17 cellular contexts compared by ENCODE assay signal in the genomic region with DNA sequence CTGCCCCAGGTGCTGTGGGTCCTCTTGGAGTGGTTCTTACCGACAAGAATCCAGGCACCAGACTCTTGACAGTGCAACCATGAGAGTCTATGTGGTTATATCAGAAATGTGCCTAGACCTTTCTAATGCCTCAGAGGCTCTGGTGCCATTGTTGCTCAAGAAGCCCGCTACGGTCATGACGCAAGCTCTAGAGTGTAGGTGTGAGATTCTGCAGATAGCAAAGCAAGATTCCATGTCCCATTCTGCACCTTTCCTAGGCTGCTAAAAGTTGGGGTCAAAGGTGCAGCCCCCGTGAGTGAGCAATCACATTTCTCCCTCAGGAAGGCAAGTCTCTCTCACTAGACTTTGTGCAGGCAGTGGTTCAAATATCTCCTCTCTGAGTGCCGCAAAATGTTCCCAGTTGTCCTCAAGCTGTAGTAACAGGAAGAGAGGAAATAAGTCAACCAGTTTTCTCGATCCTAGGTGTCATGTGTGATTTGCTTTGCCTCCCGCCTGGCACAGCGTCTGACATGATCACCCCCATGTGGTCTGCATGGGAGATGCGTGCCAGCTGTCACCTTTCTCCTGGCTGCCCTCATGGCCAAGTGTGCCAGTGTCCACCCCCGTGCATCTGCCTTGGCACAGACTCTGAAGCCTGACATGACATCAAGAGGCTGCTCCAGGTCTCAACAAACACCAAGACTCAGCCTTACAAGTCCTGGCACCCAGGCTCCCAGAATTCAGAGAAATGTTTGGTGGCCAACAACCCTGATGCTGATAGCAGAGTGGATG.
A peak's percentile ranks its signal among the peaks of the same experiment; 100 is the strongest.
DNase-seq lines count a peak whose midpoint lies in the region; ATAC-seq and TF ChIP-seq lines count a peak whose summit lies in the region.
"Had no signal": no experiment of that assay in that cellular context is flagged by ENCODE, and none has a peak within 500 bp of the region (broad histone marks: within the 10 kb centered on the region; RNA-seq: fewer than 3 reads in every experiment).

No MANE protein-coding gene starts in this region.

- no peak overlapping the region for H3K4me3 Mint-ChIP-seq in endodermal cell
- H3K4me3 Mint-ChIP-seq: CD4-positive, CD25-positive, alpha-beta regulatory T cell had no signal

- H3K36me3 ChIP-seq in DND-41 (ENCODE audit: insufficient read depth, low read length) (no peaks in the 10 kb centered on the region), endodermal cell (ENCODE audit: control insufficient read depth, insufficient read depth, low read length) (no peaks in the 10 kb centered on the region)
- H3K36me3 ChIP-seq: lower lobe of right lung, thyroid gland had no signal

- peak; percentile 64; the same call in 2 of the 3 replicates for ATAC-seq in DND-41 (ENCODE audit: insufficient read depth, low read depth)
- ATAC-seq in GM18873 (IDR thresholded peaks at IDR 0.05; ENCODE audit: low FRiP score, unreplicated experiment), result no peak
- ATAC-seq in GM18907 (IDR thresholded peaks at IDR 0.05; ENCODE audit: unreplicated experiment), result no peak
- ATAC-seq: lower lobe of right lung had no signal

- peak; percentile 60 for DNase-seq in DMS 273 (lab: John Stamatoyannopoulos, UW; ENCODE audit: unreplicated experiment)
- no peak for DNase-seq in DMS 273 treated with DMSO at 0.1 percent for 48 hours (lab: John Stamatoyannopoulos, UW)
- peak; percentile 12 for DNase-seq in DND-41
- DNase-seq in LHCN-M2 (ENCODE audit: low read depth), result peak; percentile 9
- peak; percentile 51 for DNase-seq in endodermal cell
- no peak for DNase-seq in DMS79 (lab: John Stamatoyannopoulos, UW)
- DNase-seq: effector CD4-positive, alpha-beta T cell; GF-D8; lower lobe of right lung; NCI-H2029; stimulated activated CD4-positive, alpha-beta T cell treated with anti-CD3 and anti-CD28 coated beads, Interleukin-1b, Interleukin-23, amount 100 ng/mL, for 48 hours; thyroid gland had no signal

- H2AFZ ChIP-seq in DND-41 (ENCODE audit: low read depth, low read length), result peak overlapping the region; percentile 36; the same call in 1 of the 2 replicates

- H3K9me3 Mint-ChIP-seq in endodermal cell, result no peaks in the 10 kb centered on the region
- H3K9me3 Mint-ChIP-seq: CD4-positive, CD25-positive, alpha-beta regulatory T cell had no signal

- peak; percentile 60 for TF ChIP-seq CTCF in DND-41 (IDR thresholded peaks at IDR 0.05; ENCODE audit: borderline replicate concordance, extremely low read depth, low read length, poor library complexity, severe bottlenecking)
- TF ChIP-seq CTCF in endodermal cell (conservative IDR thresholded peaks at IDR 0.05), result peak; percentile 50

- H3K4me1 ChIP-seq in DND-41 (ENCODE audit: insufficient read depth, low read length) (no peaks in the 10 kb centered on the region), endodermal cell (ENCODE audit: control insufficient read depth, insufficient read depth, low read length) (no peaks in the 10 kb centered on the region)
- H3K4me1 ChIP-seq: lower lobe of right lung, thyroid gland had no signal

- whole genome bisulfite sequencing in endodermal cell (ENCODE audit: insufficient coverage in 1 of 2, insufficient read length in 1 of 2), 2 experiments, result 92 to 97% methylated on average over 10 to 11 of the region's 11 CpGs

- no peak overlapping the region for H3K27ac ChIP-seq in DND-41 (ENCODE audit: low read length)
- no peak overlapping the region for H3K27ac ChIP-seq in endodermal cell (ENCODE audit: low read depth, low read length)
- H3K27ac ChIP-seq: 22Rv1, KMS-11, lower lobe of right lung, thyroid gland had no signal

- H3K36me3 Mint-ChIP-seq in endodermal cell (ENCODE audit: low read depth), result no peaks in the 10 kb centered on the region
- H3K36me3 Mint-ChIP-seq: CD4-positive, CD25-positive, alpha-beta regulatory T cell had no signal

- H3K27ac Mint-ChIP-seq in endodermal cell, result no peak overlapping the region
- H3K27ac Mint-ChIP-seq: CD4-positive, CD25-positive, alpha-beta regulatory T cell had no signal

- H3K27me3 Mint-ChIP-seq in endodermal cell (ENCODE audit: insufficient read depth), result no peaks in the 10 kb centered on the region

- H3K4me2 ChIP-seq in DND-41 (ENCODE audit: insufficient read depth, low read length), result peak overlapping the region; percentile 16; the same call in 1 of the 2 replicates
- H3K4me2 ChIP-seq: KMS-11 had no signal

- H3K79me2 ChIP-seq in DND-41 (ENCODE audit: insufficient read depth, low read length), result no peaks in the 10 kb centered on the region

- peaks cover 5% of the 10 kb centered on the region for H3K27me3 ChIP-seq in DND-41 (ENCODE audit: insufficient read depth, low read length, poor library complexity)
- no peaks in the 10 kb centered on the region for H3K27me3 ChIP-seq in endodermal cell (ENCODE audit: control insufficient read depth, insufficient read depth, low read length, poor library complexity, severe bottlenecking)
- H3K27me3 ChIP-seq: thyroid gland had no signal

- H3K9ac ChIP-seq in DND-41 (ENCODE audit: low read depth, low read length) (no peak overlapping the region), endodermal cell (ENCODE audit: extremely low read depth, low read length, poor library complexity, severe bottlenecking) (no peak overlapping the region)
- H3K9ac ChIP-seq: KMS-11 had no signal

- H3K4me3 ChIP-seq in DND-41 (ENCODE audit: low read depth in 1 of 2, low read length in 2 of 2), result no peak overlapping the region
- H3K4me3 ChIP-seq in endodermal cell (ENCODE audit: low read length), result no peak overlapping the region
- H3K4me3 ChIP-seq: lower lobe of right lung, thyroid gland had no signal

- H4K20me1 ChIP-seq in DND-41 (ENCODE audit: insufficient read depth, low read length), result no peaks in the 10 kb centered on the region

- H3K9me3 ChIP-seq in DND-41 (ENCODE audit: insufficient read depth, low read length, severe bottlenecking) (no peaks in the 10 kb centered on the region), endodermal cell (ENCODE audit: control insufficient read depth, low read length) (no peaks in the 10 kb centered on the region)
- H3K9me3 ChIP-seq: lower lobe of right lung, thyroid gland had no signal

- H3K4me1 Mint-ChIP-seq in endodermal cell, result no peaks in the 10 kb centered on the region

Comparison
In these comparisons a context has a peak if more than half of its experiments do, and no peak if none do; other contexts are left out.
1. DNase-seq: peak in DMS 273 (single experiment), DND-41 (single experiment), LHCN-M2 (single experiment) and endodermal cell (single experiment); none in DMS 273 treated with DMSO at 0.1 percent for 48 hours (single experiment) and DMS79 (single experiment).